8 cellular contexts compared by ENCODE assay signal in the genomic region with DNA sequence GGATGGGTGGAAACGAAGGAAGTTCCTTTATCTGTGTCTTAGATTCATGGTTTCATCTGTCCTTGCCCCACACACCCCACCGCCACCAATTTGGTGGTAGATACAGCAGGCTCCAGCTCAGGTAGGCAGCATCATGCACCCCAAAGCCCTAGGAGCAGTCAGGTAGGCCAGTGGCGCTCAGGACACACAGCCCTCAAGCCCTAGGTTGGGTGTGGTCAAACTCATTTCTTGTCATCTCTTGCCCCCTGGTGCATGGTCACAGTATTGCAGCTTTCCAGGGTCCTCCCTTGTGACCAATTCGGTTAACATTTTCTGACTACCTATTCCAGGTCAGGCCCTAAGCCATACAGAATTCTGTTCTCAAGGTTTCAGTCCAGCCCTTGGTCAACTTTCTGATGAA. TPM values are rescaled to one million over a fixed set of nuclear protein-coding genes. Genes with fewer than 3 reads are reported as not detected.
DNase-seq lines count a peak whose midpoint lies in the region; ATAC-seq and TF ChIP-seq lines count a peak whose summit lies in the region.

No MANE protein-coding gene starts in this region.

- no peaks in the 10 kb centered on the region for H3K27me3 ChIP-seq in upper lobe of right lung

- H3K4me3 ChIP-seq in NB4 (ENCODE audit: low read depth, low read length) (no peak overlapping the region), upper lobe of right lung (no peak overlapping the region)

- ATAC-seq in GM21825 (IDR thresholded peaks at IDR 0.05; ENCODE audit: unreplicated experiment) = peak; percentile 89
- ATAC-seq in upper lobe of right lung = peak; percentile 79

- H3K36me3 ChIP-seq in upper lobe of right lung = no peaks in the 10 kb centered on the region

- H3K9me3 ChIP-seq in upper lobe of right lung = no peaks in the 10 kb centered on the region

- H3K27ac Mint-ChIP-seq in activated CD4-positive, alpha-beta T cell treated with anti-CD3 and anti-CD28 coated beads, Interleukin-2, amount 10 ng/mL, durations not matched to agents 24 days and 14 days = no peak overlapping the region
- H3K27ac Mint-ChIP-seq in nephron progenitor cell = no peak overlapping the region

- peaks cover 6% of the 10 kb centered on the region for H3K4me1 Mint-ChIP-seq in activated CD4-positive, alpha-beta T cell treated with anti-CD3 and anti-CD28 coated beads, Interleukin-2, amount 10 ng/mL, durations not matched to agents 24 days and 14 days
- H3K4me1 Mint-ChIP-seq in nephron progenitor cell = peaks cover 12% of the 10 kb centered on the region

- intact Hi-C loops in activated CD4-positive, alpha-beta T cell treated with anti-CD3 and anti-CD28 coated beads, Interleukin-2, amount 10 ng/mL, durations not matched to agents 24 days and 14 days (cut with micrococcal nuclease) = loop anchor here (1.0 to 10.0 kb wide), 3 partner anchors 176 to 909 kb away; no protein-coding TSS in a partner anchor
- intact Hi-C loops in upper lobe of right lung (cut with DNase I) = no loop called here

- DNase-seq in DMS 273 (lab: John Stamatoyannopoulos, UW; ENCODE audit: unreplicated experiment) = peak; percentile 87
- no peak for DNase-seq in DMS 273 treated with DMSO at 0.1 percent for 48 hours (lab: John Stamatoyannopoulos, UW)
- DNase-seq in NB4 (ENCODE audit: low read depth) = peak; percentile 60
- DNase-seq in activated CD4-positive, alpha-beta T cell treated with anti-CD3 and anti-CD28 coated beads, Interleukin-2, amount 10 ng/mL, durations not matched to agents 24 days and 14 days = peak; percentile 83
- peak; percentile 24 for DNase-seq in effector CD8-positive, alpha-beta T cell (lab: John Stamatoyannopoulos, UW)
- DNase-seq in nephron progenitor cell = peak; percentile 74
- DNase-seq in upper lobe of right lung = no peak

- no peaks in the 10 kb centered on the region for H3K9me3 Mint-ChIP-seq in activated CD4-positive, alpha-beta T cell treated with anti-CD3 and anti-CD28 coated beads, Interleukin-2, amount 10 ng/mL, durations not matched to agents 24 days and 14 days
- peaks cover 36% of the 10 kb centered on the region for H3K9me3 Mint-ChIP-seq in nephron progenitor cell

- no peaks in the 10 kb centered on the region for H3K36me3 Mint-ChIP-seq in activated CD4-positive, alpha-beta T cell treated with anti-CD3 and anti-CD28 coated beads, Interleukin-2, amount 10 ng/mL, durations not matched to agents 24 days and 14 days (ENCODE audit: low read depth)
- H3K36me3 Mint-ChIP-seq in nephron progenitor cell (ENCODE audit: low read depth) = no peaks in the 10 kb centered on the region

- H3K4me3 Mint-ChIP-seq in activated CD4-positive, alpha-beta T cell treated with anti-CD3 and anti-CD28 coated beads, Interleukin-2, amount 10 ng/mL, durations not matched to agents 24 days and 14 days = no peak overlapping the region
- no peak overlapping the region for H3K4me3 Mint-ChIP-seq in nephron progenitor cell

- H3K27me3 Mint-ChIP-seq in activated CD4-positive, alpha-beta T cell treated with anti-CD3 and anti-CD28 coated beads, Interleukin-2, amount 10 ng/mL, durations not matched to agents 24 days and 14 days = peaks cover 10% of the 10 kb centered on the region
- H3K27me3 Mint-ChIP-seq in nephron progenitor cell (ENCODE audit: low read depth, poor library complexity) = no peaks in the 10 kb centered on the region

- peak; percentile 56 for TF ChIP-seq CTCF in NB4 (IDR thresholded peaks at IDR 0.05; ENCODE audit: low read depth, low read length)
- peak; percentile 51 for TF ChIP-seq CTCF in nephron progenitor cell (IDR thresholded peaks at IDR 0.05)
- peak; percentile 54 for TF ChIP-seq CTCF in upper lobe of right lung (IDR thresholded peaks at IDR 0.05)

- H3K27ac ChIP-seq in upper lobe of right lung = no peak overlapping the region

- TF ChIP-seq POLR2A in NB4 (IDR thresholded peaks at IDR 0.05; ENCODE audit: extremely low read depth, insufficient read length) = no peak

- H3K4me1 ChIP-seq in upper lobe of right lung = no peaks in the 10 kb centered on the region

RNA-seq across cellular contexts. Expression of a gene that starts 14.5 kb away (rescaled TPM):
- not detected in 2 replicates for total RNA-seq in activated CD4-positive, alpha-beta T cell treated with anti-CD3 and anti-CD28 coated beads, Interleukin-2, amount 10 ng/mL, durations not matched to agents 24 days and 14 days
- total RNA-seq in upper lobe of right lung = 1.4 TPM

RNA-seq across cellular contexts. Expression of a gene that starts 35.0 kb away (rescaled TPM):
- not detected in 2 replicates for total RNA-seq in activated CD4-positive, alpha-beta T cell treated with anti-CD3 and anti-CD28 coated beads, Interleukin-2, amount 10 ng/mL, durations not matched to agents 24 days and 14 days
- not detected for total RNA-seq in upper lobe of right lung

RNA-seq across cellular contexts. Expression of a gene that starts 53.7 kb away (rescaled TPM):
- not detected in 2 replicates for total RNA-seq in activated CD4-positive, alpha-beta T cell treated with anti-CD3 and anti-CD28 coated beads, Interleukin-2, amount 10 ng/mL, durations not matched to agents 24 days and 14 days
- total RNA-seq in upper lobe of right lung = not detected

Comparison
In these comparisons a context has a peak if more than half of its experiments do, and no peak if none do; other contexts are left out.
1. DNase-seq: peak in DMS 273 (single experiment), NB4 (single experiment), activated CD4-positive, alpha-beta T cell treated with anti-CD3 and anti-CD28 coated beads, Interleukin-2, amount 10 ng/mL, durations not matched to agents 24 days and 14 days (single experiment), effector CD8-positive, alpha-beta T cell (single experiment) and nephron progenitor cell (single experiment); none in DMS 273 treated with DMSO at 0.1 percent for 48 hours (single experiment) and upper lobe of right lung (single experiment).
2. Peak in every context shown above with its lines, with median percentiles within 50 percentile points of each other: CTCF ChIP-seq.